ENCODE assay signal across 13 cellular contexts in the genomic region with DNA sequence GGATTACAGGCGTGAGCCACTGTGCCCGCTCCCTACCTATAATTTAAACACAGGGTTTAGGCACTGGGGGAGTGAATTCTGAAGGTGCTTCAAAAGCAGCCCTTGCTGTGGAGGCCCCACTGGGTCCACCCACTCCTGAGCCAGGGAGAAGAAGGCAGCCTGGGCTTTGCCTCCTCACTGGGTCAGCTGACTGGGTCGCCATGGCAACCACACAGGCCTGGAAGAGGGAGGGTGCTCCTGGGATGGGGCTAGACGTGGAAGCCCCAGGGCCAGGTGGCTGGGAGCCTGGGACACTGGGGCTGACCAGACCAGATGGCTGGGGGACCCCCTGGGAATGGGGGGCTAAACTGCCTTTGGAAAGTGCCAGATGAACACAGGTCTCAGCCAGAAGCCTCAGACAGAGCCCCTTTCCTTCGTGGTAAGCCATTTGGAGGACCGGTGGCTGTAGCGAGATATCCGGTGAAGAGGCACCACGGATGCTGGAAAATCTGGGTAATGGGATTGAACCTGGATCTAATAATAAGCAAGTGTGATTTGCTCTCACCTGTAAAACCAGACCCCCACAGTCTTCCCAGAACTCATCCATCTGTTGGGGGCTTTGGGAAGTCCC. TPM values are rescaled to one million over a fixed set of nuclear protein-coding genes. Genes with fewer than 3 reads are reported as not detected.
DNase-seq lines count a peak whose midpoint lies in the region; ATAC-seq and TF ChIP-seq lines count a peak whose summit lies in the region.
"Had no signal": no experiment of that assay in that cellular context is flagged by ENCODE, and none has a peak within 500 bp of the region (broad histone marks: within the 10 kb centered on the region; RNA-seq: fewer than 3 reads in every experiment).

No MANE protein-coding gene starts in this region.

- ATAC-seq in GM18502 (IDR thresholded peaks at IDR 0.05; ENCODE audit: poor library complexity, unreplicated experiment) (no peak), GM21526 (IDR thresholded peaks at IDR 0.05; ENCODE audit: low FRiP score, unreplicated experiment) (no peak)
- ATAC-seq: T-helper 17 cell had no signal

- 41 to 65% methylated on average over 5 to 8 of the region's 9 CpGs for WGBS in endodermal cell (ENCODE audit: insufficient coverage in 1 of 2, insufficient read length in 1 of 2), 2 experiments

- no peaks in the 10 kb centered on the region for H3K4me1 ChIP-seq in endodermal cell (ENCODE audit: control insufficient read depth, insufficient read depth, low read length)

- H3K4me1 Mint-ChIP-seq in endodermal cell = peaks cover 5% of the 10 kb centered on the region
- H3K4me1 Mint-ChIP-seq: T-helper 17 cell had no signal

- no peak overlapping the region for H3K4me3 ChIP-seq in endodermal cell (ENCODE audit: low read length)

- H3K27me3 Mint-ChIP-seq in endodermal cell (ENCODE audit: insufficient read depth) = peaks cover 10% of the 10 kb centered on the region

- TF ChIP-seq CTCF in endodermal cell (conservative IDR thresholded peaks at IDR 0.05) = no peak

- peaks cover 21% of the 10 kb centered on the region for H3K27me3 ChIP-seq in endodermal cell (ENCODE audit: control insufficient read depth, insufficient read depth, low read length, poor library complexity, severe bottlenecking)

- no peaks in the 10 kb centered on the region for H3K36me3 ChIP-seq in endodermal cell (ENCODE audit: control insufficient read depth, insufficient read depth, low read length)

- no peaks in the 10 kb centered on the region for H3K9me3 ChIP-seq in endodermal cell (ENCODE audit: control insufficient read depth, low read length)

- H3K36me3 Mint-ChIP-seq in endodermal cell (ENCODE audit: low read depth) = no peaks in the 10 kb centered on the region

- no peak overlapping the region for H3K4me3 Mint-ChIP-seq in endodermal cell
- H3K4me3 Mint-ChIP-seq: T-helper 17 cell had no signal

- no peaks in the 10 kb centered on the region for H3K9me3 Mint-ChIP-seq in endodermal cell

- no peak overlapping the region for H3K27ac Mint-ChIP-seq in endodermal cell
- H3K27ac Mint-ChIP-seq: T-helper 17 cell had no signal

- H3K9ac ChIP-seq in endodermal cell (ENCODE audit: extremely low read depth, low read length, poor library complexity, severe bottlenecking) = no peak overlapping the region

- peak; percentile 15 for DNase-seq in stimulated activated CD4-positive, alpha-beta T cell treated with anti-CD3 and anti-CD28 coated beads, Interleukin-1b, Interleukin-23, amount 100 ng/mL, for 48 hours
- DNase-seq in stimulated activated CD4-positive, alpha-beta T cell treated with anti-CD3 and anti-CD28 coated beads, Interleukin-12 subunit alpha, Interleukin-12 subunit beta, amount 100 ng/mL, for 4 hours = no peak
- DNase-seq in NCI-H2196 treated with DMSO at 0.1 percent for 48 hours (lab: John Stamatoyannopoulos, UW; ENCODE audit: unreplicated experiment) (peak; percentile 0), endodermal cell (peak; percentile 91), T1000 (lab: John Stamatoyannopoulos, UW) (no peak), NCI-H187 treated with DMSO at 0.1 percent for 48 hours (lab: John Stamatoyannopoulos, UW) (no peak)
- DNase-seq: effector memory CD4-positive, alpha-beta T cell; T-helper 17 cell had no signal

- H3K27ac ChIP-seq in endodermal cell (ENCODE audit: low read depth, low read length) = no peak overlapping the region

RNA-seq across cellular contexts. Expression of a gene that starts 32.9 kb away (rescaled TPM):
- total RNA-seq in endodermal cell = not detected
- 0.32 TPM for polyA plus RNA-seq in endodermal cell (2013, experiment 1 of 2)
- 0.33 TPM for polyA plus RNA-seq in endodermal cell (2013, experiment 2 of 2)
- total RNA-seq: astrocyte, liver, T-helper 17 cell had no signal

RNA-seq across cellular contexts. Expression of a gene that starts 42.1 kb away (rescaled TPM):
- total RNA-seq in endodermal cell = under 1 TPM in 1 of 2 donors, not detected in 1; 0.62 TPM
- not detected for polyA plus RNA-seq in endodermal cell (2013, experiment 1 of 2)
- polyA plus RNA-seq in endodermal cell (2013, experiment 2 of 2) = not detected
- total RNA-seq: astrocyte, liver, omental fat pad, T-helper 17 cell had no signal

Comparison
In these comparisons a context has a peak if more than half of its experiments do, and no peak if none do; other contexts are left out.
1. DNase-seq: peak in stimulated activated CD4-positive, alpha-beta T cell treated with anti-CD3 and anti-CD28 coated beads, Interleukin-1b, Interleukin-23, amount 100 ng/mL, for 48 hours (single experiment), NCI-H2196 treated with DMSO at 0.1 percent for 48 hours (single experiment) and endodermal cell (single experiment); none in stimulated activated CD4-positive, alpha-beta T cell treated with anti-CD3 and anti-CD28 coated beads, Interleukin-12 subunit alpha, Interleukin-12 subunit beta, amount 100 ng/mL, for 4 hours (single experiment), T1000 (single experiment) and NCI-H187 treated with DMSO at 0.1 percent for 48 hours (single experiment).